In genomic region chr4:77002321-77002720, GRCh38 we compare ENCODE assay signal across 1 cellular context.
TF ChIP-seq lines count a peak whose summit lies in the region.

No MANE protein-coding gene starts in this region.

TF ChIP-seq in IMR-90, 13 proteins besides CTCF, POLR2A, EP300 and RAD21:
- TF ChIP-seq CEBPB (IDR thresholded peaks at IDR 0.05; ENCODE audit: low read depth, low read length) (no peak), RFX5 (IDR thresholded peaks at IDR 0.05; ENCODE audit: low read depth, low read length) (no peak), RCOR1 (IDR thresholded peaks at IDR 0.05; ENCODE audit: insufficient replicate concordance, low read length) (no peak), NFE2L2 (IDR thresholded peaks at IDR 0.05; ENCODE audit: low read depth, low read length) (no peak), BHLHE40 (IDR thresholded peaks at IDR 0.05; ENCODE audit: low read depth, low read length) (no peak), CHD1 (IDR thresholded peaks at IDR 0.05; ENCODE audit: low read depth, low read length) (no peak), MAFK (IDR thresholded peaks at IDR 0.05; ENCODE audit: low read depth, low read length) (no peak), SMC3 (IDR thresholded peaks at IDR 0.05; ENCODE audit: low read depth, low read length) (no peak), FOS (IDR thresholded peaks at IDR 0.05; ENCODE audit: low read depth, low read length) (no peak), MAZ (IDR thresholded peaks at IDR 0.05; ENCODE audit: borderline replicate concordance, low read depth, low read length) (no peak), MXI1 (IDR thresholded peaks at IDR 0.05; ENCODE audit: borderline replicate concordance, low read depth, low read length) (no peak)
- TF ChIP-seq, protein P1, sequence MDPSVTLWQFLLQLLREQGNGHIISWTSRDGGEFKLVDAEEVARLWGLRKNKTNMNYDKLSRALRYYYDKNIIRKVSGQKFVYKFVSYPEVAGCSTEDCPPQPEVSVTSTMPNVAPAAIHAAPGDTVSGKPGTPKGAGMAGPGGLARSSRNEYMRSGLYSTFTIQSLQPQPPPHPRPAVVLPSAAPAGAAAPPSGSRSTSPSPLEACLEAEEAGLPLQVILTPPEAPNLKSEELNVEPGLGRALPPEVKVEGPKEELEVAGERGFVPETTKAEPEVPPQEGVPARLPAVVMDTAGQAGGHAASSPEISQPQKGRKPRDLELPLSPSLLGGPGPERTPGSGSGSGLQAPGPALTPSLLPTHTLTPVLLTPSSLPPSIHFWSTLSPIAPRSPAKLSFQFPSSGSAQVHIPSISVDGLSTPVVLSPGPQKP (IDR thresholded peaks at IDR 0.05; ENCODE audit: borderline replicate concordance, low read depth, low read length), result no peak
- TF ChIP-seq, protein P2, sequence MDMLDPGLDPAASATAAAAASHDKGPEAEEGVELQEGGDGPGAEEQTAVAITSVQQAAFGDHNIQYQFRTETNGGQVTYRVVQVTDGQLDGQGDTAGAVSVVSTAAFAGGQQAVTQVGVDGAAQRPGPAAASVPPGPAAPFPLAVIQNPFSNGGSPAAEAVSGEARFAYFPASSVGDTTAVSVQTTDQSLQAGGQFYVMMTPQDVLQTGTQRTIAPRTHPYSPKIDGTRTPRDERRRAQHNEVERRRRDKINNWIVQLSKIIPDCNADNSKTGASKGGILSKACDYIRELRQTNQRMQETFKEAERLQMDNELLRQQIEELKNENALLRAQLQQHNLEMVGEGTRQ (IDR thresholded peaks at IDR 0.05; ENCODE audit: low read depth, low read length), result no peak
